ENCODE assay signal across 8 cellular contexts in genomic region chr13:44436589-44437337, GRCh38.
A peak's percentile ranks its signal among the peaks of the same experiment; 100 is the strongest.
DNase-seq lines count a peak whose midpoint lies in the region; ATAC-seq, FAIRE-seq and TF ChIP-seq lines count a peak whose summit lies in the region.

No MANE protein-coding gene starts in this region.

- H3K9me3 ChIP-seq in HAP-1 (no peaks in the 10 kb centered on the region), kidney (ENCODE audit: control insufficient read depth in 1 of 2, low read length in 2 of 2) (no peaks in the 10 kb centered on the region), smooth muscle cell (replicated peaks; ENCODE audit: low read depth) (no peaks in the 10 kb centered on the region)

- H2AFZ ChIP-seq in ACC112 (ENCODE audit: low read length, unreplicated experiment) (no peak overlapping the region), smooth muscle cell (ENCODE audit: low read depth) (no peak overlapping the region)

- WGBS in smooth muscle cell (ENCODE audit: low lambda C conversion rate): 1% methylated on average over 32 of the region's 38 CpGs

- peaks cover 20% of the 10 kb centered on the region for H3F3A ChIP-seq in smooth muscle cell (ENCODE audit: low read depth)

- DNase-seq in HAP-1 (ENCODE audit: low spot score in 2 of 2): peak; percentile 95 to 97
- DNase-seq in NCI-H446 (lab: John Stamatoyannopoulos, UW): peak; percentile 88 to 96
- peak; percentile 13 to 32 for DNase-seq in activated CD4-positive, alpha-beta T cell treated with anti-CD3 and anti-CD28 coated beads for 4 hours
- DNase-seq in dedifferentiated amniotic fluid mesenchymal stem cell (ENCODE audit: extremely low spot score): peak; percentile 87
- peak; percentile 98 for DNase-seq in kidney
- peak; percentile 94 for DNase-seq in smooth muscle cell (lab: John Stamatoyannopoulos, UW; ENCODE audit: unreplicated experiment)

- peaks cover 26% of the 10 kb centered on the region for H3K4me1 ChIP-seq in ACC112 (ENCODE audit: control insufficient read depth, insufficient read depth, low read length, unreplicated experiment)
- peaks cover 12% of the 10 kb centered on the region for H3K4me1 ChIP-seq in HAP-1
- peaks cover 8 to 19% of the 10 kb centered on the region in 2 donors for H3K4me1 ChIP-seq in kidney (ENCODE audit: control insufficient read depth in 1 of 2, insufficient read depth in 1 of 2, low read depth in 1 of 2, low read length in 2 of 2)
- H3K4me1 ChIP-seq in smooth muscle cell (ENCODE audit: low read depth): peaks cover 27% of the 10 kb centered on the region

- peaks cover 17% of the 10 kb centered on the region for H3K36me3 ChIP-seq in ACC112 (ENCODE audit: insufficient read depth, low read length)
- peaks cover 20% of the 10 kb centered on the region for H3K36me3 ChIP-seq in HAP-1 (replicated peaks)
- peaks cover 9 to 23% of the 10 kb centered on the region in 2 donors for H3K36me3 ChIP-seq in kidney (ENCODE audit: control insufficient read depth in 1 of 2, insufficient read depth in 2 of 2, low read length in 2 of 2)
- no peaks in the 10 kb centered on the region for H3K36me3 ChIP-seq in smooth muscle cell (ENCODE audit: low read depth)

- peaks cover 22% of the 10 kb centered on the region for H3K79me2 ChIP-seq in ACC112 (ENCODE audit: control insufficient read depth, insufficient read depth, low read length, unreplicated experiment)
- H3K79me2 ChIP-seq in smooth muscle cell (ENCODE audit: low read depth): peaks cover 10% of the 10 kb centered on the region

- in situ Hi-C loops in HAP-1 (cut with MboI; ENCODE audit: low sequenced_read_pairs): loop anchor here (10.0 to 25.0 kb wide), 2 partner anchors 374 to 532 kb away; no protein-coding TSS in a partner anchor

- H3K9ac ChIP-seq in kidney (ENCODE audit: low read length in 2 of 2) (peak overlapping the region; percentile 98 to 99), smooth muscle cell (ENCODE audit: low read depth) (peak overlapping the region; percentile 98)

- intact Hi-C loops in kidney (cut with DNase I): no loop called here

- no peak for FAIRE-seq in kidney (lab: Jason Lieb, UNC)

- H4K20me1 ChIP-seq in smooth muscle cell (ENCODE audit: low read depth): peaks cover 63% of the 10 kb centered on the region

- H3K4me2 ChIP-seq in smooth muscle cell: peak overlapping the region; percentile 91

- TF ChIP-seq CTCF in kidney (IDR thresholded peaks at IDR 0.05; ENCODE audit: borderline replicate concordance, extremely low read depth, insufficient read depth) (no peak), smooth muscle cell (IDR thresholded peaks at IDR 0.05; ENCODE audit: borderline replicate concordance, insufficient read depth, poor library complexity, severe bottlenecking) (no peak)

- ATAC-seq in GM21737 (IDR thresholded peaks at IDR 0.05; ENCODE audit: unreplicated experiment): no peak

- H3K27ac ChIP-seq in ACC112 (ENCODE audit: low read depth, low read length) (peak overlapping the region; percentile 83), kidney (ENCODE audit: low read depth in 2 of 2, low read length in 2 of 2) (peak overlapping the region; percentile 95 to 99), smooth muscle cell (ENCODE audit: low read depth) (peak overlapping the region; percentile 97)

- H3K4me3 ChIP-seq in ACC112 (ENCODE audit: low read depth, low read length) (peak overlapping the region; percentile 82), HAP-1 (peak overlapping the region; percentile 55), kidney (ENCODE audit: low read length in 2 of 2) (peak overlapping the region; percentile 88 to 94), smooth muscle cell (peak overlapping the region; percentile 97)

- H3K27me3 ChIP-seq in ACC112 (ENCODE audit: insufficient read depth, low read length) (no peaks in the 10 kb centered on the region), HAP-1 (ENCODE audit: low read depth) (no peaks in the 10 kb centered on the region), smooth muscle cell (ENCODE audit: low read depth) (no peaks in the 10 kb centered on the region)

Comparison
In these comparisons a context has a peak if more than half of its experiments do, and no peak if none do; other contexts are left out.
1. DNase-seq: peak in every context shown above with its lines; median percentile 98 in kidney; 96 in HAP-1; 94 in smooth muscle cell; 92 in NCI-H446; 87 in dedifferentiated amniotic fluid mesenchymal stem cell; 22 in activated CD4-positive, alpha-beta T cell treated with anti-CD3 and anti-CD28 coated beads for 4 hours.